Comparison of ENCODE assay signal across 19 cellular contexts in the genomic region with DNA sequence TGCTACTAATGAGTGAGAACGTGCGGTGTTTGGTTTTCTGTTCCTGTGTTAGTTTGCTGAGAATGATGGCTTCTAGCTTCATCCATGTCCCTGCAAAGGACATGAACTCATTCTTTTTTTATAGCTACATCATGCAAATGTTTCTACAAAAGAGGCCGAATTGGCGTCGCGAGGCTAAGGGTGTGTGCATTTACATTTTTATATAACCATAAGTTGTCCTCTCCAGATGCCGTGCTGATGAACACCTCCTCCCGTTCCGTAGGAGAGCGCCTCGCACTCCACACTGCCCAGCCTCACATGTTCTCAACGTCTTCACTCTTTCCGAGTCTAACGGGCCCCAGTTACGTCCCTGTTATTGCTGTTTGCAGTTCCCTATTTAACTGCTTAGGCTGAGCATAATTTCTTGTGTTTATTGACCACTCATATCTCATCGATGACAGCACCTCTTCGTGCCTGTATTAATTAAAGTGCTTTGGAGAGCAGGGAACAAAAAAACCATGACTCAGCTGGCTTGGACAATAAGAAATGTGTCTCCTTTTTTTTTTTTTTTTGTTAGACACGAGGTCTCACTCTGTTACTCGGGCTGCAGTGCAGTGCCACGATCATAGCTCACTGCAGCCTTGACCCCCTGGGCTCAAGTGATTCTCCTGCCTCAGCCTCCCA.
DNase-seq lines count a peak whose midpoint lies in the region; ATAC-seq, FAIRE-seq and TF ChIP-seq lines count a peak whose summit lies in the region.
"Had no signal": no experiment of that assay in that cellular context is flagged by ENCODE, and none has a peak within 500 bp of the region (broad histone marks: within the 10 kb centered on the region; RNA-seq: fewer than 3 reads in every experiment).

No MANE protein-coding gene starts in this region.

- CTCF ChIA-PET in K562 (lab: Yijun Ruan, JAX; ENCODE audit: low intra/inter-chr PET ratio): no interaction called here

- no peak overlapping the region for H3K18ac ChIP-seq in H9 (ENCODE audit: insufficient read length, low read depth, low read length)

- no peak for DNase-seq in H9
- peak; percentile 63 to 69 for DNase-seq in NCI-H526 (lab: John Stamatoyannopoulos, UW)
- no peak for DNase-seq in K562 (ENCODE audit: extremely low read depth in 1 of 4, low spot score in 3 of 4)
- peak; percentile 14 for DNase-seq in lower lobe of right lung
- DNase-seq in SIG-M5 (lab: John Stamatoyannopoulos, UW): no peak
- no peak for DNase-seq in NK-92 treated with Interleukin-12 subunit alpha and Interleukin-12 subunit beta, amount 100 ng/mL, for 24 hours (lab: John Stamatoyannopoulos, UW)
- DNase-seq: ACHN; C1 segment of cervical spinal cord; CD8-positive, alpha-beta memory T cell; DMS79; KG1; NCI-H146; NCI-H2081; NCI-H2171 treated with DMSO at 0.1 percent for 48 hours; NCI-H446 had no signal

- H3K4me2 ChIP-seq in H9 (ENCODE audit: insufficient read depth, insufficient read length, low read length): no peak overlapping the region
- H3K4me2 ChIP-seq in K562 (ENCODE audit: insufficient read depth, low read length): no peak overlapping the region

- TF ChIP-seq RAD21 in K562 (CRISPR knock-in tag; conservative IDR thresholded peaks at IDR 0.05 in 1 of 2, IDR thresholded peaks at IDR 0.05 in 1 of 2): no peak

- H4K20me1 ChIP-seq in H9 (ENCODE audit: control insufficient read depth, insufficient read depth, insufficient read length) (no peaks in the 10 kb centered on the region), K562 (replicated peaks; ENCODE audit: control insufficient read depth, insufficient read depth, low read length) (peaks cover 4% of the 10 kb centered on the region; the same call in 1 of the 2 replicates)

- H3K4me3 Mint-ChIP-seq in H9: no peak overlapping the region
- H3K4me3 Mint-ChIP-seq: CD8-positive, alpha-beta memory T cell; T-helper 1 cell treated with Interleukin-12 subunit alpha and Interleukin-12 subunit beta and Interleukin-4 antibody, amounts not matched to agents 30 μg/mL and 1 μg/mL, for 36 hours had no signal

- H3K27ac ChIP-seq in H9 (ENCODE audit: insufficient read length, low read depth, low read length) (no peak overlapping the region), K562 (ENCODE audit: extremely low read depth, low read depth, low read length) (no peak overlapping the region), lower lobe of right lung (no peak overlapping the region)
- H3K27ac ChIP-seq: Peyer's patch had no signal

- H2AFZ ChIP-seq in H9 (ENCODE audit: low read length) (no peak overlapping the region), K562 (ENCODE audit: low read depth, low read length) (no peak overlapping the region)

- TF ChIP-seq EP300 in K562 (IDR thresholded peaks at IDR 0.05; ENCODE audit: low read length): no peak

- intact Hi-C loops in K562 (cut with micrococcal nuclease) (no loop called here), lower lobe of right lung (cut with DNase I) (no loop called here)

- H3K23me2 ChIP-seq in H9 (ENCODE audit: insufficient read length, low read depth, low read length, poor library complexity, severe bottlenecking): peaks cover 4% of the 10 kb centered on the region

- FAIRE-seq in K562 (lab: Jason Lieb, UNC): no peak

- H2BK5ac ChIP-seq in H9 (ENCODE audit: insufficient read length, low read length): no peak overlapping the region

- no peak overlapping the region for H2BK12ac ChIP-seq in H9 (ENCODE audit: insufficient read length, low read depth, low read length)

- no TSS peak for BruUV-seq in K562 (replicated peaks; lab: Mats Ljungman, UMichigan)

- H3K27me3 Mint-ChIP-seq in H9 (ENCODE audit: low read depth): no peaks in the 10 kb centered on the region; the same call in 1 of the 2 replicates

- H2BK120ac ChIP-seq in H9 (ENCODE audit: low read depth, low read length, poor library complexity, severe bottlenecking): no peak overlapping the region

- H3K4me1 Mint-ChIP-seq in H9: peaks cover 14 to 22% of the 10 kb centered on the region in 2 experiments
- H3K4me1 Mint-ChIP-seq: CD8-positive, alpha-beta memory T cell had no signal

- peaks cover 0 to 2% of the 10 kb centered on the region in 2 experiments; a peak in 2 of 5 replicates for H3K9me3 Mint-ChIP-seq in H9
- H3K9me3 Mint-ChIP-seq: T-helper 1 cell treated with Interleukin-12 subunit alpha and Interleukin-12 subunit beta and Interleukin-4 antibody, amounts not matched to agents 30 μg/mL and 1 μg/mL, for 36 hours had no signal

- H4K8ac ChIP-seq in H9 (replicated peaks; ENCODE audit: insufficient read length, low read depth, low read length): no peak overlapping the region

- no peaks in the 10 kb centered on the region for H3K36me3 Mint-ChIP-seq in H9 (ENCODE audit: insufficient read depth in 1 of 3, low read depth in 3 of 3)

- no peaks in the 10 kb centered on the region for H3K27me3 ChIP-seq in H9 (ENCODE audit: insufficient read depth, low read length)
- H3K27me3 ChIP-seq in K562 (ENCODE audit: control insufficient read depth in 2 of 2, insufficient read depth in 2 of 2, low read length in 2 of 2): peaks cover 6 to 45% of the 10 kb centered on the region in 2 experiments; a peak in 4 of 5 replicates
- H3K27me3 ChIP-seq in lower lobe of right lung (ENCODE audit: low read depth): no peaks in the 10 kb centered on the region
- H3K27me3 ChIP-seq: Peyer's patch had no signal

- no peaks in the 10 kb centered on the region for H3K36me3 ChIP-seq in K562 (ENCODE audit: control insufficient read depth, insufficient read depth, low read length)
- H3K36me3 ChIP-seq in lower lobe of right lung: no peaks in the 10 kb centered on the region
- H3K36me3 ChIP-seq: Peyer's patch had no signal

- H3K4me1 ChIP-seq in H9 (ENCODE audit: insufficient read depth, low read length): 0 out of 2 replicates have a peak, but pooled peaks cover 2% of the 10 kb centered on the region
- H3K4me1 ChIP-seq in K562 (replicated peaks in 1 of 2; ENCODE audit: control insufficient read depth in 2 of 2, insufficient read depth in 2 of 2, low read length in 2 of 2): no peaks in the 10 kb centered on the region; a peak in 1 of 5 replicates
- no peaks in the 10 kb centered on the region for H3K4me1 ChIP-seq in lower lobe of right lung
- H3K4me1 ChIP-seq: Peyer's patch had no signal

- H3K23ac ChIP-seq in H9 (ENCODE audit: insufficient read length, low read depth, low read length): no peak overlapping the region

- H2BK20ac ChIP-seq in H9 (ENCODE audit: low read depth, low read length, poor library complexity, severe bottlenecking): no peak overlapping the region

- H3T11ph ChIP-seq in H9 (ENCODE audit: low read length): no peak overlapping the region

- H3K4ac ChIP-seq in H9 (ENCODE audit: low read depth, low read length): no peak overlapping the region

- no peak overlapping the region for H4K91ac ChIP-seq in H9 (ENCODE audit: insufficient read length, low read depth, low read length)

- no peak overlapping the region for H3K14ac ChIP-seq in H9 (ENCODE audit: insufficient read depth, low read length)

- H3K27ac Mint-ChIP-seq in H9: peak overlapping the region in 2 of 3 experiments; percentile 27 to 37; a peak in 2 of 7 replicates
- H3K27ac Mint-ChIP-seq: T-helper 1 cell treated with Interleukin-12 subunit alpha and Interleukin-12 subunit beta and Interleukin-4 antibody, amounts not matched to agents 30 μg/mL and 1 μg/mL, for 36 hours had no signal

- no peak overlapping the region for H3K56ac ChIP-seq in H9 (ENCODE audit: insufficient read length, low read depth, low read length)

- H2AK5ac ChIP-seq in H9 (ENCODE audit: insufficient read length, low read length): no peak overlapping the region

- H3K79me1 ChIP-seq in H9 (ENCODE audit: insufficient read depth, low read depth, low read length, poor library complexity, severe bottlenecking): no peaks in the 10 kb centered on the region

- TF ChIP-seq POLR2A in K562 (conservative IDR thresholded peaks at IDR 0.05): no peak

- H3K9me3 ChIP-seq in H9 (ENCODE audit: control insufficient read depth, low read depth, low read length) (no peaks in the 10 kb centered on the region), K562 (replicated peaks; ENCODE audit: control insufficient read depth, insufficient read depth, low read depth, low read length) (no peaks in the 10 kb centered on the region), lower lobe of right lung (no peaks in the 10 kb centered on the region)
- H3K9me3 ChIP-seq: Peyer's patch had no signal

- no peak overlapping the region for H3K4me3 ChIP-seq in K562
- no peak overlapping the region for H3K4me3 ChIP-seq in lower lobe of right lung
- H3K4me3 ChIP-seq: Peyer's patch had no signal

- H2BK15ac ChIP-seq in H9 (ENCODE audit: low read depth, low read length): no peak overlapping the region

- H4K5ac ChIP-seq in H9 (ENCODE audit: insufficient read length, low read depth, low read length): no peak overlapping the region

- TF ChIP-seq CTCF in H9 (conservative IDR thresholded peaks at IDR 0.05): no peak
- no peak for TF ChIP-seq CTCF in K562 (IDR thresholded peaks at IDR 0.05 in 2 of 3, conservative IDR thresholded peaks at IDR 0.05 in 1 of 3; ENCODE audit: insufficient read depth in 2 of 3, low read depth in 1 of 3, low read length in 3 of 3)
- no peak for TF ChIP-seq CTCF in lower lobe of right lung (IDR thresholded peaks at IDR 0.05)

- ATAC-seq in K562 (no peak), lower lobe of right lung (no peak), GM21737 (IDR thresholded peaks at IDR 0.05; ENCODE audit: unreplicated experiment) (no peak)
- ATAC-seq: HCT116 had no signal

- no peaks in the 10 kb centered on the region for H3K79me2 ChIP-seq in H9 (ENCODE audit: insufficient read depth, low read length)
- no peaks in the 10 kb centered on the region for H3K79me2 ChIP-seq in K562 (ENCODE audit: control insufficient read depth, insufficient read depth, low read length)

- in situ Hi-C loops in K562 (cut with MboI): no loop called here

- H3K9me1 ChIP-seq in K562 (ENCODE audit: control insufficient read depth, insufficient read depth, low read length): no peaks in the 10 kb centered on the region

- H3K9ac ChIP-seq in H9 (ENCODE audit: extremely low read depth, insufficient read length, low read length) (no peak overlapping the region), K562 (ENCODE audit: insufficient read depth in 1 of 2, low read depth in 2 of 2, low read length in 2 of 2) (no peak overlapping the region)

- no CpG with 5 or more reads among the region's 20 CpGs for WGBS in H9 (ENCODE audit: extremely low coverage, insufficient read length, low lambda C conversion rate)
- WGBS in K562 (ENCODE audit: insufficient coverage, low coverage, missing lambda C conversion rate): 9% methylated on average over 19 of the region's 20 CpGs

- POLR2A ChIA-PET in K562 (lab: Yijun Ruan, JAX): interaction anchor here (2.5 kb wide), 1 partner anchor 8 kb away, joined by 5 read pairs; no protein-coding TSS in a partner anchor

TF ChIP-seq in K562, 482 proteins besides CTCF, POLR2A, EP300 and RAD21 (continues in another document):
- no peak for TF ChIP-seq MECOM (CRISPR knock-in tag; IDR thresholded peaks at IDR 0.05)

Comparison
In these comparisons a context has a peak if more than half of its experiments do, and no peak if none do; other contexts are left out.
1. DNase-seq: peak in NCI-H526 (2 of 2) and lower lobe of right lung (single experiment); none in H9 (single experiment), K562 (0 of 4), SIG-M5 (single experiment) and NK-92 treated with Interleukin-12 subunit alpha and Interleukin-12 subunit beta, amount 100 ng/mL, for 24 hours (single experiment).